In genomic region chr11:119363874-119364590, GRCh38 we compare ENCODE assay signal across 8 cellular contexts. TPM values are rescaled to one million over a fixed set of nuclear protein-coding genes. Genes with fewer than 3 reads are reported as not detected.
DNase-seq lines count a peak whose midpoint lies in the region; ATAC-seq and TF ChIP-seq lines count a peak whose summit lies in the region.

No MANE protein-coding gene starts in this region.

- peaks cover 42 to 59% of the 10 kb centered on the region in 2 donors for H3K27me3 Mint-ChIP-seq in CD8-positive, alpha-beta memory T cell
- H3K27me3 Mint-ChIP-seq in activated B cell treated with CpG ODN at 0.5 μM for 24 hours = peaks cover 41% of the 10 kb centered on the region

- H3K36me3 Mint-ChIP-seq in CD8-positive, alpha-beta memory T cell = no peaks in the 10 kb centered on the region
- no peaks in the 10 kb centered on the region for H3K36me3 Mint-ChIP-seq in activated B cell treated with CpG ODN at 0.5 μM for 24 hours (ENCODE audit: low read depth)

- H3K4me1 Mint-ChIP-seq in CD8-positive, alpha-beta memory T cell = peaks cover 8 to 13% (median 11%) of the 10 kb centered on the region in 3 donors
- H3K4me1 Mint-ChIP-seq in activated B cell treated with CpG ODN at 0.5 μM for 24 hours = peaks cover 10% of the 10 kb centered on the region

- H3K4me3 ChIP-seq in CD8-positive, alpha-beta memory T cell (ENCODE audit: low read length) = no peak overlapping the region

- ATAC-seq in activated B cell treated with CpG ODN at 0.5 μM for 24 hours (ENCODE audit: low read depth) (peak; percentile 96), left colon (peak; percentile 48), HG02623 (IDR thresholded peaks at IDR 0.05; ENCODE audit: unreplicated experiment) (no peak), GM19463 (IDR thresholded peaks at IDR 0.05; ENCODE audit: unreplicated experiment) (no peak)

- CTCF ChIA-PET in CD8-positive, alpha-beta memory T cell (lab: Charles Lee) = interaction anchor here (1.6 to 5.5 kb wide), 3 partner anchors 8 to 17 kb away, joined by 5 to 26 read pairs (median 13); partner anchors contain the start of gene USP2
- CTCF ChIA-PET in activated B cell treated with CpG ODN at 0.5 μM for 24 hours (lab: Charles Lee) = interaction anchor here (1.2 kb wide), 2 partner anchors 15 to 111 kb away, joined by 3 read pairs; no protein-coding TSS in a partner anchor

- H3K27ac ChIP-seq in CD8-positive, alpha-beta memory T cell (ENCODE audit: low read depth, low read length) = no peak overlapping the region

- peak overlapping the region in 3 of 8 donors; percentile 84 to 87 (median 87) for H3K27ac Mint-ChIP-seq in CD8-positive, alpha-beta memory T cell
- H3K27ac Mint-ChIP-seq in activated B cell treated with CpG ODN at 0.5 μM for 24 hours = no peak overlapping the region

- TF ChIP-seq CTCF in activated B cell treated with CpG ODN at 0.5 μM for 24 hours (IDR thresholded peaks at IDR 0.05) = no peak

- no peaks in the 10 kb centered on the region for H3K9me3 ChIP-seq in CD8-positive, alpha-beta memory T cell (ENCODE audit: low read length)

- POLR2A ChIA-PET in CD8-positive, alpha-beta memory T cell (lab: Charles Lee) = interaction anchor here (0.5 kb wide), 1 partner anchor 126 kb away, joined by 3 read pairs; no protein-coding TSS in a partner anchor
- POLR2A ChIA-PET in activated B cell treated with CpG ODN at 0.5 μM for 24 hours (lab: Charles Lee) = interaction anchor here (0.5 to 0.6 kb wide), 2 partner anchors 32 to 36 kb away, joined by 3 to 7 read pairs; no protein-coding TSS in a partner anchor

- H3K36me3 ChIP-seq in CD8-positive, alpha-beta memory T cell (ENCODE audit: insufficient read depth, low read length) = no peaks in the 10 kb centered on the region

- intact Hi-C loops in activated B cell treated with CpG ODN at 0.5 μM for 24 hours (cut with micrococcal nuclease) = loop anchor here (1.0 kb wide), 1 partner anchor 17 kb away; the partner anchor contains the start of gene USP2
- intact Hi-C loops in left colon (cut with DNase I, micrococcal nuclease) = no loop called here

- H3K27me3 ChIP-seq in CD8-positive, alpha-beta memory T cell (ENCODE audit: insufficient read depth, low read length, poor library complexity, severe bottlenecking) = peaks cover 30% of the 10 kb centered on the region

- peaks cover 9% of the 10 kb centered on the region for H3K4me1 ChIP-seq in CD8-positive, alpha-beta memory T cell (ENCODE audit: insufficient read depth, low read length)

- DNase-seq in CD8-positive, alpha-beta memory T cell = peak; percentile 42 to 65 (median 53)
- DNase-seq in HK-2 (ENCODE audit: unreplicated experiment) = peak; percentile 49
- DNase-seq in activated B cell treated with CpG ODN at 0.5 μM for 24 hours = peak; percentile 63
- DNase-seq in cerebellar cortex (ENCODE audit: low spot score) = peak; percentile 68
- peak in 1 of 2 donors; percentile 67 for DNase-seq in left colon
- peak; percentile 46 for DNase-seq in stimulated activated CD4-positive, alpha-beta T cell treated with anti-CD3 and anti-CD28 coated beads, Interleukin-2, amount 100 ng/mL, for 4 hours (ENCODE audit: low read depth)

- peak overlapping the region; percentile 13 to 88 (median 79) for H3K4me3 Mint-ChIP-seq in CD8-positive, alpha-beta memory T cell
- H3K4me3 Mint-ChIP-seq in activated B cell treated with CpG ODN at 0.5 μM for 24 hours = peak overlapping the region; percentile 76

- H3K9me3 Mint-ChIP-seq in CD8-positive, alpha-beta memory T cell = no peaks in the 10 kb centered on the region
- H3K9me3 Mint-ChIP-seq in activated B cell treated with CpG ODN at 0.5 μM for 24 hours = no peaks in the 10 kb centered on the region

RNA-seq across cellular contexts. Expression of gene USP2, which starts 17.5 kb away (rescaled TPM):
- under 1 TPM; 0.15 to 0.51 TPM for total RNA-seq in CD8-positive, alpha-beta memory T cell
- not detected for polyA plus RNA-seq in CD8-positive, alpha-beta memory T cell
- total RNA-seq in activated B cell treated with CpG ODN at 0.5 μM for 24 hours = 0.24 TPM in 1 of 2 replicates, not detected in the other
- 10 to 100 TPM; 26.0 to 63.6 TPM for total RNA-seq in left colon

RNA-seq across cellular contexts. Expression of gene MFRP, which starts 17.5 kb away (rescaled TPM):
- not detected for total RNA-seq in CD8-positive, alpha-beta memory T cell
- not detected for polyA plus RNA-seq in CD8-positive, alpha-beta memory T cell
- total RNA-seq in activated B cell treated with CpG ODN at 0.5 μM for 24 hours (not detected in 2 replicates), left colon (not detected)

RNA-seq across cellular contexts. Expression of gene C1QTNF5, which starts 23.3 kb away (rescaled TPM):
- not detected for total RNA-seq in CD8-positive, alpha-beta memory T cell
- polyA plus RNA-seq in CD8-positive, alpha-beta memory T cell = not detected
- total RNA-seq in activated B cell treated with CpG ODN at 0.5 μM for 24 hours (not detected in 2 replicates), left colon (1 to 10 TPM; 6.9 to 9.3 TPM)

RNA-seq across cellular contexts. Expression of gene RNF26, which starts 29.7 kb away (rescaled TPM):
- 10 to 100 TPM; 33.2 to 34.8 TPM for total RNA-seq in CD8-positive, alpha-beta memory T cell
- polyA plus RNA-seq in CD8-positive, alpha-beta memory T cell = 46.1 TPM
- total RNA-seq in activated B cell treated with CpG ODN at 0.5 μM for 24 hours (20.1 and 21.2 TPM in 2 replicates), left colon (10 to 100 TPM; 19.9 to 24.0 TPM)

RNA-seq across cellular contexts. Expression of gene MCAM, which starts 47.1 kb away (rescaled TPM):
- 1 to 10 TPM; 2.0 to 2.7 TPM for total RNA-seq in CD8-positive, alpha-beta memory T cell
- polyA plus RNA-seq in CD8-positive, alpha-beta memory T cell = 1.6 TPM
- 0.15 and 0.20 TPM in 2 replicates for total RNA-seq in activated B cell treated with CpG ODN at 0.5 μM for 24 hours
- total RNA-seq in left colon = 10 to 100 TPM; 12.1 to 27.1 TPM

Comparison
In these comparisons a context has a peak if more than half of its experiments do, and no peak if none do; other contexts are left out.
1. ATAC-seq: peak in activated B cell treated with CpG ODN at 0.5 μM for 24 hours (single experiment) and left colon (single experiment); none in HG02623 (single experiment) and GM19463 (single experiment).
2. RNA of gene USP2, which starts 17.5 kb away (total RNA-seq): 26.0 to 63.6 TPM in left colon; 0.15 to 0.51 TPM in CD8-positive, alpha-beta memory T cell and 0.24 TPM in activated B cell treated with CpG ODN at 0.5 μM for 24 hours; every median in the first group is over 10 times any median in the second.